In the genomic region with DNA sequence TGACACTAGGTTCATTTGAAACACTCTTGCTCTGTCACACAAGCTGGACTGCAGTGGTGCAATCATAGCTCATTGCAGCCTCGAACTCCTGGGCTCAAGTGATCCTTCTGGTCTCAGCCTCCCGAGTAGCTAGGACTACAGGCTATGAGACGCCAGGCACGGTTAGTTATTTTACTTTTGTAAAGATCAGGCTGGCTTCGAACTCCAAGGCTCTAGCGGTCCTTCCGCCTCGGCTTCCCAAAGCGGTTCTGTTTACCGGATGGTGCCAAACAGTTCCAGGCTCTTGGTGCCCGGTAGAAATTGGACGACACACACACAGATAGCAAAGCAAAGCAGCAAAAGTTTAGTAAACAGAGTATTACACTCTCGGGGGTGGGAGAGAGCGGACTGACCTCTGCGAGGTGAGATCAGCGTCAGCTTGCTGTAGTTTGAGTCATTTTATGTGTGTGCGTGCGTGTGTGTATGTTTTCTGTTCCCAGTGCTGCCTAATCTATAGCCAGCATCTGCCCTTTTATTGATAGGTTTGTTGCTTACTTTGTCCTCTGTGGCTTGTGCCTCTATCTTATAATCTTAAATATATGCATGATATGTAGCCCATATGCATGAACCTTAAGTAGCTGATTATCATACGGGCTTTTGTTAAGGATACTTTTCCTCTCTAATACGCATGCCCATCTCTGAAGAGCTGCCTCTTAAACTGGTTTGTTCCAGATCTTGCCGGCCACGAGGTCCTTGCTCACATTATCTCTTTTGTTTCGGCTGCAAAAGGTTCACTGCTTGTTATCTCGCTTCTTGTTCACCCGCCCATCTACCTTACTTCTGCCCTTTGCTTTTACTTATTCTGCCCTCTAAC, we compare ENCODE assay signal across 1 cellular context.
TF ChIP-seq lines count a peak whose summit lies in the region.

No MANE protein-coding gene starts in this region.

TF ChIP-seq in K562, 482 proteins besides CTCF, POLR2A, EP300 and RAD21 (continued from another document and continues in another):
- TF ChIP-seq, protein P1, sequence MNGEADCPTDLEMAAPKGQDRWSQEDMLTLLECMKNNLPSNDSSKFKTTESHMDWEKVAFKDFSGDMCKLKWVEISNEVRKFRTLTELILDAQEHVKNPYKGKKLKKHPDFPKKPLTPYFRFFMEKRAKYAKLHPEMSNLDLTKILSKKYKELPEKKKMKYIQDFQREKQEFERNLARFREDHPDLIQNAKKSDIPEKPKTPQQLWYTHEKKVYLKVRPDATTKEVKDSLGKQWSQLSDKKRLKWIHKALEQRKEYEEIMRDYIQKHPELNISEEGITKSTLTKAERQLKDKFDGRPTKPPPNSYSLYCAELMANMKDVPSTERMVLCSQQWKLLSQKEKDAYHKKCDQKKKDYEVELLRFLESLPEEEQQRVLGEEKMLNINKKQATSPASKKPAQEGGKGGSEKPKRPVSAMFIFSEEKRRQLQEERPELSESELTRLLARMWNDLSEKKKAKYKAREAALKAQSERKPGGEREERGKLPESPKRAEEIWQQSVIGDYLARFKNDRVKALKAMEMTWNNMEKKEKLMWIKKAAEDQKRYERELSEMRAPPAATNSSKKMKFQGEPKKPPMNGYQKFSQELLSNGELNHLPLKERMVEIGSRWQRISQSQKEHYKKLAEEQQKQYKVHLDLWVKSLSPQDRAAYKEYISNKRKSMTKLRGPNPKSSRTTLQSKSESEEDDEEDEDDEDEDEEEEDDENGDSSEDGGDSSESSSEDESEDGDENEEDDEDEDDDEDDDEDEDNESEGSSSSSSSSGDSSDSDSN (IDR thresholded peaks at IDR 0.05; ENCODE audit: borderline replicate concordance in 1 of 2, low read depth in 2 of 2, low read length in 2 of 2), result no peak
- TF ChIP-seq, protein P2, sequence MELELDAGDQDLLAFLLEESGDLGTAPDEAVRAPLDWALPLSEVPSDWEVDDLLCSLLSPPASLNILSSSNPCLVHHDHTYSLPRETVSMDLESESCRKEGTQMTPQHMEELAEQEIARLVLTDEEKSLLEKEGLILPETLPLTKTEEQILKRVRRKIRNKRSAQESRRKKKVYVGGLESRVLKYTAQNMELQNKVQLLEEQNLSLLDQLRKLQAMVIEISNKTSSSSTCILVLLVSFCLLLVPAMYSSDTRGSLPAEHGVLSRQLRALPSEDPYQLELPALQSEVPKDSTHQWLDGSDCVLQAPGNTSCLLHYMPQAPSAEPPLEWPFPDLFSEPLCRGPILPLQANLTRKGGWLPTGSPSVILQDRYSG (tag; conservative IDR thresholded peaks at IDR 0.05; ENCODE audit: low read depth), result no peak
- TF ChIP-seq EP400 (IDR thresholded peaks at IDR 0.05) (peak; percentile 93), ZNF165 (CRISPR knock-in tag; IDR thresholded peaks at IDR 0.05; ENCODE audit: borderline replicate concordance) (no peak), CHCHD3 (CRISPR knock-in tag; IDR thresholded peaks at IDR 0.05) (peak; percentile 92), ATF1 (CRISPR knock-in tag; IDR thresholded peaks at IDR 0.05) (no peak), ATF1 (tag; IDR thresholded peaks at IDR 0.05) (peak; percentile 83), RBM14 (IDR thresholded peaks at IDR 0.05; ENCODE audit: borderline replicate concordance, insufficient read depth, low read depth, low read length) (no peak), HMG20B (CRISPR knock-in tag; IDR thresholded peaks at IDR 0.05) (peak; percentile 92; the same call in 1 of the 2 replicates), ZBTB1 (CRISPR knock-in tag; IDR thresholded peaks at IDR 0.05; ENCODE audit: borderline replicate concordance, low read depth) (no peak), NR2C1 (IDR thresholded peaks at IDR 0.05) (0 out of 2 replicates have a peak, but pooled peaks have one; percentile 12), NR2C1 (tag; IDR thresholded peaks at IDR 0.05) (peak; percentile 80; the same call in 1 of the 2 replicates), ZKSCAN3 (CRISPR knock-in tag; IDR thresholded peaks at IDR 0.05) (no peak), ZBTB17 (CRISPR knock-in tag; IDR thresholded peaks at IDR 0.05) (peak; percentile 67), DACH1 (IDR thresholded peaks at IDR 0.05; ENCODE audit: partially characterized antibody) (peak; percentile 74), HDGF (IDR thresholded peaks at IDR 0.05) (no peak), FOXJ2 (tag; IDR thresholded peaks at IDR 0.05) (no peak), SRSF1 (IDR thresholded peaks at IDR 0.05; ENCODE audit: low read depth, low read length) (no peak), HNRNPH1 (optimal IDR thresholded peaks at IDR 0.05; ENCODE audit: low read depth, low read length) (no peak), ZNF766 (CRISPR knock-in tag; conservative IDR thresholded peaks at IDR 0.05) (peak; percentile 57; the same call in 1 of the 2 replicates), WHSC1 (IDR thresholded peaks at IDR 0.05; ENCODE audit: low read length) (no peak), TCF7L2 (IDR thresholded peaks at IDR 0.05; ENCODE audit: low read depth, low read length) (no peak), MYBL2 (IDR thresholded peaks at IDR 0.05; ENCODE audit: low read depth) (no peak), MYBL2 (CRISPR knock-in tag; IDR thresholded peaks at IDR 0.05; ENCODE audit: borderline replicate concordance) (no peak), ZNF175 (CRISPR knock-in tag; IDR thresholded peaks at IDR 0.05; ENCODE audit: low read depth) (peak; percentile 33; the same call in 1 of the 2 replicates), DNMT1 (IDR thresholded peaks at IDR 0.05) (peak; percentile 64; the same call in 1 of the 2 replicates), ZNF41 (CRISPR knock-in tag; conservative IDR thresholded peaks at IDR 0.05) (no peak; the same call in 1 of the 2 replicates), ZNF696 (CRISPR knock-in tag; conservative IDR thresholded peaks at IDR 0.05) (no peak), PML (IDR thresholded peaks at IDR 0.05; ENCODE audit: low read length) (peak; percentile 24; the same call in 1 of the 2 replicates), ZNF263 (CRISPR knock-in tag; IDR thresholded peaks at IDR 0.05; ENCODE audit: borderline replicate concordance) (0 out of 2 replicates have a peak, but pooled peaks have one; percentile 36), GTF2E2 (tag; IDR thresholded peaks at IDR 0.05) (peak; percentile 87; the same call in 1 of the 2 replicates), TCF7 (IDR thresholded peaks at IDR 0.05; ENCODE audit: borderline replicate concordance) (no peak; the same call in 1 of the 2 replicates), U2AF1 (optimal IDR thresholded peaks at IDR 0.05; ENCODE audit: low read depth, low read length) (peak; percentile 9), ZNF75A (CRISPR knock-in tag; IDR thresholded peaks at IDR 0.05) (peak; percentile 20; the same call in 1 of the 2 replicates), ZZZ3 (IDR thresholded peaks at IDR 0.05) (no peak), POLR3A (IDR thresholded peaks at IDR 0.05; ENCODE audit: borderline replicate concordance, extremely low read depth, insufficient read depth, insufficient read length) (no peak), SIX5 (IDR thresholded peaks at IDR 0.05; ENCODE audit: borderline replicate concordance in 1 of 2, insufficient read depth in 1 of 2, low read depth in 1 of 2, low read length in 2 of 2) (no peak), TEAD2 (tag; IDR thresholded peaks at IDR 0.05) (no peak), NFIX (CRISPR knock-in tag; IDR thresholded peaks at IDR 0.05; ENCODE audit: low read depth) (no peak), CEBPB (tag; IDR thresholded peaks at IDR 0.05) (peak; percentile 91), ETV5 (CRISPR knock-in tag; IDR thresholded peaks at IDR 0.05; ENCODE audit: low read depth) (peak; percentile 23; the same call in 1 of the 2 replicates), PHB2 (IDR thresholded peaks at IDR 0.05; ENCODE audit: low read depth) (no peak), ZNF408 (CRISPR knock-in tag; IDR thresholded peaks at IDR 0.05; ENCODE audit: low read depth) (no peak), JUN (IDR thresholded peaks at IDR 0.05; ENCODE audit: borderline replicate concordance, low read depth, low read length) (peak; percentile 81; the same call in 1 of the 2 replicates), JUN (CRISPR knock-in tag; IDR thresholded peaks at IDR 0.05; ENCODE audit: borderline replicate concordance) (peak; percentile 80; the same call in 1 of the 2 replicates), NBN (IDR thresholded peaks at IDR 0.05; ENCODE audit: low read depth) (peak; percentile 75), KDM5B (IDR thresholded peaks at IDR 0.05; ENCODE audit: insufficient replicate concordance, low read depth, low read length) (peak; percentile 87), ZNF274 (IDR thresholded peaks at IDR 0.05; ENCODE audit: borderline replicate concordance, low read depth, low read length) (no peak), IFI16 (CRISPR knock-in tag; IDR thresholded peaks at IDR 0.05) (no peak), SNIP1 (IDR thresholded peaks at IDR 0.05; ENCODE audit: low read depth) (no peak), RBM25 (IDR thresholded peaks at IDR 0.05; ENCODE audit: low read depth, low read length, severe bottlenecking) (no peak), ZNF324 (CRISPR knock-in tag; IDR thresholded peaks at IDR 0.05) (no peak), ZNF436 (CRISPR knock-in tag; IDR thresholded peaks at IDR 0.05) (peak; percentile 49; the same call in 1 of the 2 replicates), STAT5A (IDR thresholded peaks at IDR 0.05; ENCODE audit: borderline replicate concordance, low read length) (peak; percentile 14; the same call in 1 of the 2 replicates), TFAM (CRISPR knock-in tag; conservative IDR thresholded peaks at IDR 0.05) (no peak), ZFP1 (CRISPR knock-in tag; IDR thresholded peaks at IDR 0.05) (peak; percentile 58; the same call in 1 of the 2 replicates), TOE1 (IDR thresholded peaks at IDR 0.05; ENCODE audit: borderline replicate concordance) (peak; percentile 51; the same call in 1 of the 2 replicates), TOE1 (CRISPR knock-in tag; IDR thresholded peaks at IDR 0.05; ENCODE audit: borderline replicate concordance, low read depth) (peak; percentile 76; the same call in 1 of the 2 replicates), FIP1L1 (IDR thresholded peaks at IDR 0.05; ENCODE audit: low read depth, low read length, poor library complexity, severe bottlenecking) (no peak)
- TF ChIP-seq, protein P3, sequence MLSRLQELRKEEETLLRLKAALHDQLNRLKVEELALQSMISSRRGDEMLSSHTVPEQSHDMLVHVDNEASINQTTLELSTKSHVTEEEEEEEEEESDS (CRISPR knock-in tag; IDR thresholded peaks at IDR 0.05), result no peak
- TF ChIP-seq, protein P4, sequence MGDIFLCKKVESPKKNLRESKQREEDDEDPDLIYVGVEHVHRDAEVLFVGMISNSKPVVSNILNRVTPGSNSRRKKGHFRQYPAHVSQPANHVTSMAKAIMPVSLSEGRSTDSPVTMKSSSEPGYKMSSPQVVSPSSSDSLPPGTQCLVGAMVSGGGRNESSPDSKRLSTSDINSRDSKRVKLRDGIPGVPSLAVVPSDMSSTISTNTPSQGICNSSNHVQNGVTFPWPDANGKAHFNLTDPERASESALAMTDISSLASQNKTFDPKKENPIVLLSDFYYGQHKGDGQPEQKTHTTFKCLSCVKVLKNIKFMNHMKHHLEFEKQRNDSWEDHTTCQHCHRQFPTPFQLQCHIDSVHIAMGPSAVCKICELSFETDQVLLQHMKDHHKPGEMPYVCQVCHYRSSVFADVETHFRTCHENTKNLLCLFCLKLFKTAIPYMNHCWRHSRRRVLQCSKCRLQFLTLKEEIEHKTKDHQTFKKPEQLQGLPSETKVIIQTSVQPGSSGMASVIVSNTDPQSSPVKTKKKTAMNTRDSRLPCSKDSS (IDR thresholded peaks at IDR 0.05; ENCODE audit: low read depth, partially characterized antibody), result no peak
- TF ChIP-seq, protein P5, sequence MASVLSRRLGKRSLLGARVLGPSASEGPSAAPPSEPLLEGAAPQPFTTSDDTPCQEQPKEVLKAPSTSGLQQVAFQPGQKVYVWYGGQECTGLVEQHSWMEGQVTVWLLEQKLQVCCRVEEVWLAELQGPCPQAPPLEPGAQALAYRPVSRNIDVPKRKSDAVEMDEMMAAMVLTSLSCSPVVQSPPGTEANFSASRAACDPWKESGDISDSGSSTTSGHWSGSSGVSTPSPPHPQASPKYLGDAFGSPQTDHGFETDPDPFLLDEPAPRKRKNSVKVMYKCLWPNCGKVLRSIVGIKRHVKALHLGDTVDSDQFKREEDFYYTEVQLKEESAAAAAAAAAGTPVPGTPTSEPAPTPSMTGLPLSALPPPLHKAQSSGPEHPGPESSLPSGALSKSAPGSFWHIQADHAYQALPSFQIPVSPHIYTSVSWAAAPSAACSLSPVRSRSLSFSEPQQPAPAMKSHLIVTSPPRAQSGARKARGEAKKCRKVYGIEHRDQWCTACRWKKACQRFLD (CRISPR knock-in tag; IDR thresholded peaks at IDR 0.05), result peak; percentile 63; the same call in 1 of the 2 replicates
- TF ChIP-seq, protein P6, sequence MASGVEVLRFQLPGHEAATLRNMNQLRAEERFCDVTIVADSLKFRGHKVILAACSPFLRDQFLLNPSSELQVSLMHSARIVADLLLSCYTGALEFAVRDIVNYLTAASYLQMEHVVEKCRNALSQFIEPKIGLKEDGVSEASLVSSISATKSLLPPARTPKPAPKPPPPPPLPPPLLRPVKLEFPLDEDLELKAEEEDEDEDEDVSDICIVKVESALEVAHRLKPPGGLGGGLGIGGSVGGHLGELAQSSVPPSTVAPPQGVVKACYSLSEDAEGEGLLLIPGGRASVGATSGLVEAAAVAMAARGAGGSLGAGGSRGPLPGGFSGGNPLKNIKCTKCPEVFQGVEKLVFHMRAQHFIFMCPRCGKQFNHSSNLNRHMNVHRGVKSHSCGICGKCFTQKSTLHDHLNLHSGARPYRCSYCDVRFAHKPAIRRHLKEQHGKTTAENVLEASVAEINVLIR (CRISPR knock-in tag; IDR thresholded peaks at IDR 0.05), result no peak
- TF ChIP-seq, protein P7, sequence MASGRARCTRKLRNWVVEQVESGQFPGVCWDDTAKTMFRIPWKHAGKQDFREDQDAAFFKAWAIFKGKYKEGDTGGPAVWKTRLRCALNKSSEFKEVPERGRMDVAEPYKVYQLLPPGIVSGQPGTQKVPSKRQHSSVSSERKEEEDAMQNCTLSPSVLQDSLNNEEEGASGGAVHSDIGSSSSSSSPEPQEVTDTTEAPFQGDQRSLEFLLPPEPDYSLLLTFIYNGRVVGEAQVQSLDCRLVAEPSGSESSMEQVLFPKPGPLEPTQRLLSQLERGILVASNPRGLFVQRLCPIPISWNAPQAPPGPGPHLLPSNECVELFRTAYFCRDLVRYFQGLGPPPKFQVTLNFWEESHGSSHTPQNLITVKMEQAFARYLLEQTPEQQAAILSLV (tag; IDR thresholded peaks at IDR 0.05), result no peak
- TF ChIP-seq, protein P8, sequence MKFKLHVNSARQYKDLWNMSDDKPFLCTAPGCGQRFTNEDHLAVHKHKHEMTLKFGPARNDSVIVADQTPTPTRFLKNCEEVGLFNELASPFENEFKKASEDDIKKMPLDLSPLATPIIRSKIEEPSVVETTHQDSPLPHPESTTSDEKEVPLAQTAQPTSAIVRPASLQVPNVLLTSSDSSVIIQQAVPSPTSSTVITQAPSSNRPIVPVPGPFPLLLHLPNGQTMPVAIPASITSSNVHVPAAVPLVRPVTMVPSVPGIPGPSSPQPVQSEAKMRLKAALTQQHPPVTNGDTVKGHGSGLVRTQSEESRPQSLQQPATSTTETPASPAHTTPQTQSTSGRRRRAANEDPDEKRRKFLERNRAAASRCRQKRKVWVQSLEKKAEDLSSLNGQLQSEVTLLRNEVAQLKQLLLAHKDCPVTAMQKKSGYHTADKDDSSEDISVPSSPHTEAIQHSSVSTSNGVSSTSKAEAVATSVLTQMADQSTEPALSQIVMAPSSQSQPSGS (CRISPR knock-in tag; IDR thresholded peaks at IDR 0.05), result no peak
